8 cellular contexts compared by ENCODE assay signal in the genomic region with DNA sequence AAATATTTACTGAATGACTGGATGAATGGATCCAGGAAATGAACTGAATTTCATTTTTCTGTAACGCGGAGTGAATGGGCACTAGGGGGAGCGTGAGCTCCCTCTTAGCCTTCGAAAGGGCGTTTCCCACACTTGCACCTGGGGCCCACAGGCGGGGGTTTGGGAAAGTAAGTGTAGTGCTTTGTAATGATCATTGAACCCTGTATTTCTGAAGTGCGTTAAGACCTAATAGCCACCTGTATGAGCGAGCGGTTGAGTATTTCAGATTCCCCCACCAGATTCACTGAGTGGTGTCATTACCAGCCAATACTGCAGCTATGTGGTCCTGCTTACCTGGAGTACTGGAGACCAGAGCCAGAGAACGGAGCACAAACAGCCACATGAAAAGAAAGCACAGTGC. TPM values are rescaled to one million over a fixed set of nuclear protein-coding genes. Genes with fewer than 3 reads are reported as not detected.
A peak's percentile ranks its signal among the peaks of the same experiment; 100 is the strongest.
DNase-seq lines count a peak whose midpoint lies in the region; ATAC-seq and TF ChIP-seq lines count a peak whose summit lies in the region.

No MANE protein-coding gene starts in this region.

- peak; percentile 54 for DNase-seq in ELR (ENCODE audit: low read depth)
- DNase-seq in adipocyte (ENCODE audit: low read depth), result peak; percentile 31
- DNase-seq in lung microvascular endothelial cell (ENCODE audit: low read depth in 2 of 2), result peak; percentile 30 to 37
- DNase-seq in tibial artery, result no peak
- no peak for DNase-seq in posterior cingulate gyrus

- H3K27ac ChIP-seq in OCI-LY1 (ENCODE audit: low read depth, low read length, poor library complexity, severe bottlenecking) (no peak overlapping the region), tibial artery (no peak overlapping the region)

- intact Hi-C loops in tibial artery (cut with DNase I; ENCODE audit: low total_unique reads) (no loop called here), posterior cingulate gyrus (cut with DNase I) (no loop called here)

- H3K27me3 ChIP-seq in OCI-LY1 (ENCODE audit: insufficient read depth, low read length), result 0 out of 2 replicates have a peak, but pooled peaks cover 8% of the 10 kb centered on the region
- H3K27me3 ChIP-seq in adipocyte (replicated peaks; ENCODE audit: control insufficient read depth, insufficient read depth, low read length), result no peaks in the 10 kb centered on the region
- H3K27me3 ChIP-seq in tibial artery, result no peaks in the 10 kb centered on the region

- no peaks in the 10 kb centered on the region for H3K36me3 ChIP-seq in OCI-LY1 (ENCODE audit: insufficient read depth, low read length)
- H3K36me3 ChIP-seq in adipocyte (ENCODE audit: control insufficient read depth, insufficient read depth, low read length, severe bottlenecking), result no peaks in the 10 kb centered on the region
- H3K36me3 ChIP-seq in tibial artery, result peaks cover 0 to 2% (median 0%) of the 10 kb centered on the region in 3 donors

- H3K4me2 ChIP-seq in OCI-LY1 (ENCODE audit: low read length), result no peak overlapping the region

- H3F3A ChIP-seq in OCI-LY1 (ENCODE audit: insufficient read depth, low read length), result no peaks in the 10 kb centered on the region

- H3K4me3 ChIP-seq in OCI-LY1 (ENCODE audit: low read depth, low read length, poor library complexity, severe bottlenecking), result no peak overlapping the region
- H3K4me3 ChIP-seq in adipocyte (ENCODE audit: low read length), result no peak overlapping the region
- H3K4me3 ChIP-seq in tibial artery, result no peak overlapping the region

- ATAC-seq in HG03095 (IDR thresholded peaks at IDR 0.05; ENCODE audit: unreplicated experiment) (peak; percentile 59), GM19452 (IDR thresholded peaks at IDR 0.05; ENCODE audit: unreplicated experiment) (no peak)

- H3K9me3 ChIP-seq in OCI-LY1 (ENCODE audit: low read length) (no peaks in the 10 kb centered on the region), adipocyte (ENCODE audit: control insufficient read depth, low read length) (no peaks in the 10 kb centered on the region), tibial artery (no peaks in the 10 kb centered on the region)

- TF ChIP-seq CTCF in OCI-LY1 (IDR thresholded peaks at IDR 0.05; ENCODE audit: low read length) (peak; percentile 82), tibial artery (IDR thresholded peaks at IDR 0.05) (no peak)

- no peaks in the 10 kb centered on the region for H3K79me2 ChIP-seq in OCI-LY1 (ENCODE audit: insufficient read depth, low read length)

- H3K4me1 ChIP-seq in OCI-LY1 (ENCODE audit: insufficient read depth, low read length, severe bottlenecking) (no peaks in the 10 kb centered on the region), adipocyte (ENCODE audit: control insufficient read depth, insufficient read depth, low read length) (peaks cover 21% of the 10 kb centered on the region), tibial artery (no peaks in the 10 kb centered on the region)

- no peak overlapping the region for H3K9ac ChIP-seq in OCI-LY1 (ENCODE audit: low read length)
- H3K9ac ChIP-seq in adipocyte (ENCODE audit: low read length), result no peak overlapping the region

- no peaks in the 10 kb centered on the region for H4K20me1 ChIP-seq in OCI-LY1 (ENCODE audit: insufficient read depth, low read length)

- H2AFZ ChIP-seq in OCI-LY1 (ENCODE audit: low read length), result no peak overlapping the region

- no peaks in the 10 kb centered on the region for H3K9me2 ChIP-seq in OCI-LY1 (ENCODE audit: low read depth, low read length)

RNA-seq across cellular contexts. Expression of a gene that starts 10.5 kb away (rescaled TPM):
- total RNA-seq in lung microvascular endothelial cell, result 0.60 and 0.87 TPM in 2 replicates

RNA-seq across cellular contexts. Expression of a gene that starts 15.8 kb away (rescaled TPM):
- 85.4 and 89.9 TPM in 2 replicates for total RNA-seq in lung microvascular endothelial cell

Comparison
In these comparisons a context has a peak if more than half of its experiments do, and no peak if none do; other contexts are left out.
1. DNase-seq: peak in ELR (single experiment), adipocyte (single experiment) and lung microvascular endothelial cell (2 of 2); none in tibial artery (0 of 2) and posterior cingulate gyrus (0 of 10).